ENCODE assay signal across 9 cellular contexts in the genomic region with DNA sequence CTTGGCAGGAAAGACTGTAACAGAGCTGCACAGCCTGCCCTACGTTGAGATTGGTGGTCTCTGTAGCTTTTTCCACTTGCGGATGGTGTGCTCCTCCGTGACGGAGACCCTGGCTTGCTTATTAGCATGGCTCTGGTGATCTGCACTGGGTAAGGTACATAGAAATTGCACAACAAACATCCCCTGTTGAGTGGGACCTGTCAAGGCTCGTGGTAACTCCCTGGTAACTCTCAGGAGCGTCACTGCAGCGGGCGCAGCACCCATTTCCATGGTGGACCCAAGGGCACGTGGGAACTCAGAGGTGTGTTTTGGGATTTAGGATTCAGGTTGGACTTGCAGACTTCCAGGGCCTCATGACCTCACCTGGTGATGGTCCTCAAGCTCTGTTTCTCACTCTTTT. TPM values are rescaled to one million over a fixed set of nuclear protein-coding genes. Genes with fewer than 3 reads are reported as not detected.
DNase-seq lines count a peak whose midpoint lies in the region; ATAC-seq, FAIRE-seq and TF ChIP-seq lines count a peak whose summit lies in the region.
"Had no signal": no experiment of that assay in that cellular context is flagged by ENCODE, and none has a peak within 500 bp of the region (broad histone marks: within the 10 kb centered on the region; RNA-seq: fewer than 3 reads in every experiment).

No MANE protein-coding gene starts in this region.

- no peak for DNase-seq in activated T-cell treated with anti-CD3 and anti-CD28 coated beads, Interleukin-2, amount 50 U/mL, for 4 hours
- DNase-seq in activated T-cell treated with anti-CD3 and anti-CD28 coated beads, Interleukin-2, amount 50 U/mL, for 1 hour: no peak
- DNase-seq in kidney (no peak), suprapubic skin (ENCODE audit: low spot score in 2 of 2) (peak; percentile 50 to 55), iPS-NIHi7 (ENCODE audit: extremely low spot score) (no peak), DMS 273 treated with DMSO at 0.1 percent for 48 hours (lab: John Stamatoyannopoulos, UW) (no peak)
- DNase-seq: COR-L47 had no signal

- H3K9me3 ChIP-seq in kidney (ENCODE audit: control insufficient read depth in 1 of 2, low read length in 2 of 2) (no peaks in the 10 kb centered on the region), suprapubic skin (no peaks in the 10 kb centered on the region)

- H3K36me3 Mint-ChIP-seq in activated T-cell treated with anti-CD3 and anti-CD28 coated beads, Interleukin-2, amount 50 U/mL, for 4 hours (ENCODE audit: insufficient read depth): peaks cover 8% of the 10 kb centered on the region
- peaks cover 2% of the 10 kb centered on the region for H3K36me3 Mint-ChIP-seq in activated naive CD8-positive, alpha-beta T cell

- 73% methylated on average over 9 of the region's 9 CpGs for WGBS in suprapubic skin

- H3K27ac ChIP-seq in kidney (ENCODE audit: low read depth in 2 of 2, low read length in 2 of 2) (no peak overlapping the region), suprapubic skin (no peak overlapping the region)

- TF ChIP-seq EP300 in suprapubic skin (IDR thresholded peaks at IDR 0.05): no peak

- H3K27me3 ChIP-seq in suprapubic skin: no peaks in the 10 kb centered on the region

- no peak overlapping the region for H3K27ac Mint-ChIP-seq in activated naive CD8-positive, alpha-beta T cell

- H3K4me1 ChIP-seq in kidney (ENCODE audit: control insufficient read depth in 1 of 2, insufficient read depth in 1 of 2, low read depth in 1 of 2, low read length in 2 of 2): peaks cover 0 to 13% of the 10 kb centered on the region in 2 donors
- H3K4me1 ChIP-seq in suprapubic skin: peaks cover 21% of the 10 kb centered on the region

- intact Hi-C loops in kidney (cut with DNase I): no loop called here

- peak overlapping the region; percentile 37 to 75 for H3K9ac ChIP-seq in kidney (ENCODE audit: low read length in 2 of 2)

- peak overlapping the region; percentile 80 for H3K4me3 Mint-ChIP-seq in activated T-cell treated with anti-CD3 and anti-CD28 coated beads, Interleukin-2, amount 50 U/mL, for 4 hours
- peak overlapping the region; percentile 86 for H3K4me3 Mint-ChIP-seq in activated naive CD8-positive, alpha-beta T cell

- peaks cover 1% of the 10 kb centered on the region for H3K27me3 Mint-ChIP-seq in activated T-cell treated with anti-CD3 and anti-CD28 coated beads, Interleukin-2, amount 50 U/mL, for 4 hours (ENCODE audit: low read depth)
- no peaks in the 10 kb centered on the region for H3K27me3 Mint-ChIP-seq in activated naive CD8-positive, alpha-beta T cell

- peaks cover 18% of the 10 kb centered on the region for H3K4me1 Mint-ChIP-seq in activated T-cell treated with anti-CD3 and anti-CD28 coated beads, Interleukin-2, amount 50 U/mL, for 4 hours (ENCODE audit: low read depth)
- peaks cover 20% of the 10 kb centered on the region for H3K4me1 Mint-ChIP-seq in activated naive CD8-positive, alpha-beta T cell (ENCODE audit: low read depth)

- H3K4me3 ChIP-seq in kidney (ENCODE audit: low read length in 2 of 2) (peak overlapping the region; percentile 63 to 65), suprapubic skin (peak overlapping the region; percentile 93)

- FAIRE-seq in kidney (lab: Jason Lieb, UNC): no peak

- TF ChIP-seq POLR2A in suprapubic skin (IDR thresholded peaks at IDR 0.05): no peak

- TF ChIP-seq CTCF in kidney (IDR thresholded peaks at IDR 0.05; ENCODE audit: borderline replicate concordance, extremely low read depth, insufficient read depth) (no peak), suprapubic skin (IDR thresholded peaks at IDR 0.05) (no peak)

- no peaks in the 10 kb centered on the region for H3K9me3 Mint-ChIP-seq in activated T-cell treated with anti-CD3 and anti-CD28 coated beads, Interleukin-2, amount 50 U/mL, for 4 hours
- no peaks in the 10 kb centered on the region for H3K9me3 Mint-ChIP-seq in activated naive CD8-positive, alpha-beta T cell (ENCODE audit: low read depth)

- H3K36me3 ChIP-seq in kidney (ENCODE audit: control insufficient read depth in 1 of 2, insufficient read depth in 2 of 2, low read length in 2 of 2): no peaks in the 10 kb centered on the region
- H3K36me3 ChIP-seq in suprapubic skin: peaks cover 10% of the 10 kb centered on the region

- no peak for ATAC-seq in activated T-cell treated with anti-CD3 and anti-CD28 coated beads, Interleukin-2, amount 50 U/mL, for 4 hours
- ATAC-seq in HG02981 (IDR thresholded peaks at IDR 0.05; ENCODE audit: unreplicated experiment): no peak

RNA-seq across cellular contexts. Expression of a gene that starts 1.1 kb away (rescaled TPM):
- total RNA-seq in activated T-cell treated with anti-CD3 and anti-CD28 coated beads, Interleukin-2, amount 50 U/mL, for 4 hours: 10 to 100 TPM; 16.4 to 19.1 (median 17.8) TPM
- total RNA-seq in kidney (24.2 TPM), suprapubic skin (10 to 100 TPM; 10.2 to 15.4 (median 10.6) TPM)
- polyA plus RNA-seq in kidney (ENCODE audit: insufficient read depth, low read depth, low replicate concordance): 6.4 TPM

RNA-seq across cellular contexts. Expression of a gene that starts 33.1 kb away (rescaled TPM):
- total RNA-seq in activated T-cell treated with anti-CD3 and anti-CD28 coated beads, Interleukin-2, amount 50 U/mL, for 4 hours: 10 to 100 TPM; 22.8 to 25.4 (median 24.6) TPM
- total RNA-seq in kidney (28.4 TPM), suprapubic skin (100 to 1,000 TPM in 1 of 4 donors, 10 to 100 TPM in 3; 24.3 to 105 (median 85.9) TPM)
- 1.8 TPM for polyA plus RNA-seq in kidney (ENCODE audit: insufficient read depth, low read depth, low replicate concordance)

Comparison
In these comparisons a context has a peak if more than half of its experiments do, and no peak if none do; other contexts are left out.
1. DNase-seq: peak in suprapubic skin (2 of 2); none in activated T-cell treated with anti-CD3 and anti-CD28 coated beads, Interleukin-2, amount 50 U/mL, for 4 hours (single experiment), activated T-cell treated with anti-CD3 and anti-CD28 coated beads, Interleukin-2, amount 50 U/mL, for 1 hour (single experiment), kidney (single experiment), iPS-NIHi7 (single experiment) and DMS 273 treated with DMSO at 0.1 percent for 48 hours (single experiment).